Comparison of ENCODE assay signal across 23 cellular contexts in the genomic region with DNA sequence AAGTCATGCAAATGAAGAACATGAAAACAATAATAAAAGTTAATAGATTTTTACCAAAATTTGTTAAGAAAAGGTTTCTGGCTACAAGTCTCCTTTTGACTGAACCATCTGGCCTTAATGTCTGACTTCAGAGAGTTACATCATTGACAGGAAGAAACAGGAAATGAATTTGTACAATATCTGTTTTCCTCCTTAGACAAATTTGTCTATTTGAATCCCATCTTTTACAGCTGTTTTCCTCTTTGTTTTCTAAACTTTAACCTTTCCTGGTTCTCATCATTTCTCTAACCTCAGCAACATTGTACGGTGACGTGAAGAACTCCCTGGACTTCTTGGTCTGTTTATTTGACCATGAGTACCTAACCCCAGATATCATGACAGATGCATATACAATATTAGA.
"Had no signal": no experiment of that assay in that cellular context is flagged by ENCODE, and none has a peak within 500 bp of the region (broad histone marks: within the 10 kb centered on the region; RNA-seq: fewer than 3 reads in every experiment).

No MANE protein-coding gene starts in this region.

- H3K4me1 Mint-ChIP-seq: naive B cell; nephron; stimulated activated naive B cell treated with anti-CD40 and anti-IgM and Interleukin-4, amounts not matched to agents 10 μg/mL and 1 μg/mL and 100 μg/mL, for 72 hours; stimulated activated naive CD8-positive, alpha-beta T cell treated with anti-CD3 and anti-CD28 coated beads, Interleukin-15, amount 100 ng/mL, for 72 hours had no signal

- H3K36me3 Mint-ChIP-seq: naive B cell had no signal

- H3K4me3 Mint-ChIP-seq: naive B cell; nephron; stimulated activated naive B cell treated with anti-CD40 and anti-IgM and Interleukin-4, amounts not matched to agents 10 μg/mL and 1 μg/mL and 100 μg/mL, for 72 hours; stimulated activated naive CD8-positive, alpha-beta T cell treated with anti-CD3 and anti-CD28 coated beads, Interleukin-15, amount 100 ng/mL, for 72 hours had no signal

- H3K9me3 Mint-ChIP-seq: nephron had no signal

- H2AFZ ChIP-seq: parathyroid adenoma had no signal

- H3K27me3 ChIP-seq: dorsolateral prefrontal cortex, esophagus muscularis mucosa, gastrocnemius medialis, heart right ventricle, left lung, sigmoid colon, transverse colon had no signal

- DNase-seq: central memory CD4-positive, alpha-beta T cell; cortex of kidney; dorsolateral prefrontal cortex; effector CD8-positive, alpha-beta T cell; gastrocnemius medialis; heart right ventricle; hypothalamus; left lung; mesendoderm; naive B cell; psoas muscle; sigmoid colon; stimulated activated CD4-positive, alpha-beta T cell treated with anti-CD3 and anti-CD28 coated beads, Interleukin-2, amount 100 ng/mL, for 24 hours; stimulated activated CD4-positive, alpha-beta T cell treated with anti-CD3 and anti-CD28 coated beads, Interleukin-4, amount 100 ng/mL, for 4 hours; stimulated activated naive B cell treated with anti-CD40 and anti-IgM and Interleukin-4, amounts not matched to agents 10 μg/mL and 1 μg/mL and 100 μg/mL, for 72 hours; stimulated activated naive CD8-positive, alpha-beta T cell treated with anti-CD3 and anti-CD28 coated beads, Interleukin-15, amount 100 ng/mL, for 72 hours; transverse colon had no signal

- H3K4me1 ChIP-seq: esophagus muscularis mucosa, gastrocnemius medialis, left lung, parathyroid adenoma, psoas muscle, sigmoid colon, transverse colon had no signal

- ATAC-seq: gastrocnemius medialis; left lung; psoas muscle; stimulated activated naive B cell treated with anti-CD40 and anti-IgM and Interleukin-4, amounts not matched to agents 10 μg/mL and 1 μg/mL and 100 μg/mL, for 72 hours; stimulated activated naive CD8-positive, alpha-beta T cell treated with anti-CD3 and anti-CD28 coated beads, Interleukin-15, amount 100 ng/mL, for 72 hours had no signal

- H3K27me3 Mint-ChIP-seq: naive B cell; stimulated activated naive B cell treated with anti-CD40 and anti-IgM and Interleukin-4, amounts not matched to agents 10 μg/mL and 1 μg/mL and 100 μg/mL, for 72 hours; stimulated activated naive CD8-positive, alpha-beta T cell treated with anti-CD3 and anti-CD28 coated beads, Interleukin-15, amount 100 ng/mL, for 72 hours had no signal

- H3K9ac ChIP-seq: parathyroid adenoma had no signal

- H3K4me3 ChIP-seq: dorsolateral prefrontal cortex, esophagus muscularis mucosa, gastrocnemius medialis, heart right ventricle, left lung, psoas muscle, sigmoid colon, skin epidermis, thoracic aorta, transverse colon had no signal

- H3K9me3 ChIP-seq: esophagus muscularis mucosa, gastrocnemius medialis, psoas muscle, sigmoid colon, thoracic aorta, transverse colon had no signal

- H3K27ac ChIP-seq: dorsolateral prefrontal cortex, esophagus muscularis mucosa, gastrocnemius medialis, left lung, parathyroid adenoma, psoas muscle, sigmoid colon, skin epidermis, thoracic aorta, transverse colon had no signal

- H3K36me3 ChIP-seq: esophagus muscularis mucosa, gastrocnemius medialis, heart right ventricle, left lung, sigmoid colon, thoracic aorta, transverse colon had no signal

- H3K27ac Mint-ChIP-seq: naive B cell; nephron; stimulated activated naive B cell treated with anti-CD40 and anti-IgM and Interleukin-4, amounts not matched to agents 10 μg/mL and 1 μg/mL and 100 μg/mL, for 72 hours; stimulated activated naive CD8-positive, alpha-beta T cell treated with anti-CD3 and anti-CD28 coated beads, Interleukin-15, amount 100 ng/mL, for 72 hours had no signal

- FAIRE-seq: keratinocyte had no signal

- H3K79me2 ChIP-seq: parathyroid adenoma had no signal
